ENCODE assay signal across 1 cellular context in the genomic region with DNA sequence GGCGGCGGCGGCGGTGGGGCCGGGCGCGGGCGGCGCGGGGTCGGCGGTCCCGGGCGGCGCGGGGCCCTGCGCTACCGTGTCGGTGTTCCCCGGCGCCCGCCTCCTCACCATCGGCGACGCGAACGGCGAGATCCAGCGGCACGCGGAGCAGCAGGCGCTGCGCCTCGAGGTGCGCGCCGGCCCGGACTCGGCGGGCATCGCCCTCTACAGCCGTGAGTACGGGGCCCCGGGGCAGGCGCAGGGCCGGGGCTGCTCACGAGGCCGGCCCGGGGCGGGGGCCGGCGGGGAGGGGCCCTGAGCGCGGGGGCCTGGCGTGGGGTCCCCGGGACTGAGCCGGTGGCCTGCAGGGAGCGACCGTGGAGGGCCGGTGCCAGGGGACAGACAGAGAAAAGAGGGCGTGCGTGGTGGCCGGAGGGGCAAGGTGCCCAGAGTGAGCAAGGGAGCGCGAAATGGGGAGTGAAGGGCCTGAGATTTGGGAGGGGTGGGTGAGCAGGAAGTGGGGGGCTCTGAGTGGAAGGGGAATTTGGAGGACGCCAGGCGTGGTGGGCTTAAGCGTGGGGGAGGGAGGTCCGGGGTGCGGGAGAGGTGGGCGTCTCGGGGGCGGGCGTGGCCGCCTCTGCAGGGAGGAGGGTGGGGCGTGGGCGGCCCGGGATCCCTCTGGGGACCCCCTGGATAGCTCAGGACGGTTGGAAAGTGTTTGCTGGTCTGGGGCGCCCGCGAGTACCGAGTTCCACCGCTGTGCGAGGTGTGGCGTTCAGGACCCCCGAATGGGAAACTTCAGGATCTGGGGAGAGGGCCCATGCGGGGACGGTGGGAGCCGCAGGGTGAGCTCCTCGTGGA.
TF ChIP-seq lines count a peak whose summit lies in the region.

No MANE protein-coding gene starts in this region.

TF ChIP-seq in HEK293, 187 proteins besides CTCF, POLR2A, EP300 and RAD21 (continued from another document):
- TF ChIP-seq, protein P1, sequence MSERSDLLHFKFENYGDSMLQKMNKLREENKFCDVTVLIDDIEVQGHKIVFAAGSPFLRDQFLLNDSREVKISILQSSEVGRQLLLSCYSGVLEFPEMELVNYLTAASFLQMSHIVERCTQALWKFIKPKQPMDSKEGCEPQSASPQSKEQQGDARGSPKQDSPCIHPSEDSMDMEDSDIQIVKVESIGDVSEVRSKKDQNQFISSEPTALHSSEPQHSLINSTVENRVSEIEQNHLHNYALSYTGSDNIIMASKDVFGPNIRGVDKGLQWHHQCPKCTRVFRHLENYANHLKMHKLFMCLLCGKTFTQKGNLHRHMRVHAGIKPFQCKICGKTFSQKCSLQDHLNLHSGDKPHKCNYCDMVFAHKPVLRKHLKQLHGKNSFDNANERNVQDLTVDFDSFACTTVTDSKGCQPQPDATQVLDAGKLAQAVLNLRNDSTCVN (tag by site-specific recombination; optimal IDR thresholded peaks at IDR 0.05), result peak; percentile 42
- TF ChIP-seq SCRT1 (tag by site-specific recombination; IDR thresholded peaks at IDR 0.05; ENCODE audit: borderline replicate concordance) (no peak), KLF9 (tag by site-specific recombination; IDR thresholded peaks at IDR 0.05; ENCODE audit: low read depth) (peak; percentile 87), KLF7 (tag by site-specific recombination; IDR thresholded peaks at IDR 0.05; ENCODE audit: borderline replicate concordance) (peak; percentile 80)
- TF ChIP-seq, protein P2, sequence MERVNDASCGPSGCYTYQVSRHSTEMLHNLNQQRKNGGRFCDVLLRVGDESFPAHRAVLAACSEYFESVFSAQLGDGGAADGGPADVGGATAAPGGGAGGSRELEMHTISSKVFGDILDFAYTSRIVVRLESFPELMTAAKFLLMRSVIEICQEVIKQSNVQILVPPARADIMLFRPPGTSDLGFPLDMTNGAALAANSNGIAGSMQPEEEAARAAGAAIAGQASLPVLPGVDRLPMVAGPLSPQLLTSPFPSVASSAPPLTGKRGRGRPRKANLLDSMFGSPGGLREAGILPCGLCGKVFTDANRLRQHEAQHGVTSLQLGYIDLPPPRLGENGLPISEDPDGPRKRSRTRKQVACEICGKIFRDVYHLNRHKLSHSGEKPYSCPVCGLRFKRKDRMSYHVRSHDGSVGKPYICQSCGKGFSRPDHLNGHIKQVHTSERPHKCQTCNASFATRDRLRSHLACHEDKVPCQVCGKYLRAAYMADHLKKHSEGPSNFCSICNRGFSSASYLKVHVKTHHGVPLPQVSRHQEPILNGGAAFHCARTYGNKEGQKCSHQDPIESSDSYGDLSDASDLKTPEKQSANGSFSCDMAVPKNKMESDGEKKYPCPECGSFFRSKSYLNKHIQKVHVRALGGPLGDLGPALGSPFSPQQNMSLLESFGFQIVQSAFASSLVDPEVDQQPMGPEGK (tag by site-specific recombination; IDR thresholded peaks at IDR 0.05), result peak; percentile 91
- TF ChIP-seq, protein P3, sequence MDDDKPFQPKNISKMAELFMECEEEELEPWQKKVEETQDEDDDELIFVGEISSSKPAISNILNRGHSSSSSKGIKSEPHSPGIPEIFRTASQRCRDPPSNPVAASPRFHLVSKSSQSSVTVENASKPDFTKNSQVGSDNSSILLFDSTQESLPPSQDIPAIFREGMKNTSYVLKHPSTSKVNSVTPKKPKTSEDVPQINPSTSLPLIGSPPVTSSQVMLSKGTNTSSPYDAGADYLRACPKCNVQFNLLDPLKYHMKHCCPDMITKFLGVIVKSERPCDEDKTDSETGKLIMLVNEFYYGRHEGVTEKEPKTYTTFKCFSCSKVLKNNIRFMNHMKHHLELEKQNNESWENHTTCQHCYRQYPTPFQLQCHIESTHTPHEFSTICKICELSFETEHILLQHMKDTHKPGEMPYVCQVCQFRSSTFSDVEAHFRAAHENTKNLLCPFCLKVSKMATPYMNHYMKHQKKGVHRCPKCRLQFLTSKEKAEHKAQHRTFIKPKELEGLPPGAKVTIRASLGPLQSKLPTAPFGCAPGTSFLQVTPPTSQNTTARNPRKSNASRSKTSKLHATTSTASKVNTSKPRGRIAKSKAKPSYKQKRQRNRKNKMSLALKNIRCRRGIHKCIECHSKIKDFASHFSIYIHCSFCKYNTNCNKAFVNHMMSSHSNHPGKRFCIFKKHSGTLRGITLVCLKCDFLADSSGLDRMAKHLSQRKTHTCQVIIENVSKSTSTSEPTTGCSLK (tag by site-specific recombination; IDR thresholded peaks at IDR 0.05), result no peak
- TF ChIP-seq, protein P4, sequence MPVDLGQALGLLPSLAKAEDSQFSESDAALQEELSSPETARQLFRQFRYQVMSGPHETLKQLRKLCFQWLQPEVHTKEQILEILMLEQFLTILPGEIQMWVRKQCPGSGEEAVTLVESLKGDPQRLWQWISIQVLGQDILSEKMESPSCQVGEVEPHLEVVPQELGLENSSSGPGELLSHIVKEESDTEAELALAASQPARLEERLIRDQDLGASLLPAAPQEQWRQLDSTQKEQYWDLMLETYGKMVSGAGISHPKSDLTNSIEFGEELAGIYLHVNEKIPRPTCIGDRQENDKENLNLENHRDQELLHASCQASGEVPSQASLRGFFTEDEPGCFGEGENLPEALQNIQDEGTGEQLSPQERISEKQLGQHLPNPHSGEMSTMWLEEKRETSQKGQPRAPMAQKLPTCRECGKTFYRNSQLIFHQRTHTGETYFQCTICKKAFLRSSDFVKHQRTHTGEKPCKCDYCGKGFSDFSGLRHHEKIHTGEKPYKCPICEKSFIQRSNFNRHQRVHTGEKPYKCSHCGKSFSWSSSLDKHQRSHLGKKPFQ (tag by site-specific recombination; IDR thresholded peaks at IDR 0.05), result no peak
- TF ChIP-seq, protein P5, sequence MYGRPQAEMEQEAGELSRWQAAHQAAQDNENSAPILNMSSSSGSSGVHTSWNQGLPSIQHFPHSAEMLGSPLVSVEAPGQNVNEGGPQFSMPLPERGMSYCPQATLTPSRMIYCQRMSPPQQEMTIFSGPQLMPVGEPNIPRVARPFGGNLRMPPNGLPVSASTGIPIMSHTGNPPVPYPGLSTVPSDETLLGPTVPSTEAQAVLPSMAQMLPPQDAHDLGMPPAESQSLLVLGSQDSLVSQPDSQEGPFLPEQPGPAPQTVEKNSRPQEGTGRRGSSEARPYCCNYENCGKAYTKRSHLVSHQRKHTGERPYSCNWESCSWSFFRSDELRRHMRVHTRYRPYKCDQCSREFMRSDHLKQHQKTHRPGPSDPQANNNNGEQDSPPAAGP (tag by site-specific recombination; IDR thresholded peaks at IDR 0.05), result peak; percentile 41; the same call in 1 of the 2 replicates
- TF ChIP-seq, protein P6, sequence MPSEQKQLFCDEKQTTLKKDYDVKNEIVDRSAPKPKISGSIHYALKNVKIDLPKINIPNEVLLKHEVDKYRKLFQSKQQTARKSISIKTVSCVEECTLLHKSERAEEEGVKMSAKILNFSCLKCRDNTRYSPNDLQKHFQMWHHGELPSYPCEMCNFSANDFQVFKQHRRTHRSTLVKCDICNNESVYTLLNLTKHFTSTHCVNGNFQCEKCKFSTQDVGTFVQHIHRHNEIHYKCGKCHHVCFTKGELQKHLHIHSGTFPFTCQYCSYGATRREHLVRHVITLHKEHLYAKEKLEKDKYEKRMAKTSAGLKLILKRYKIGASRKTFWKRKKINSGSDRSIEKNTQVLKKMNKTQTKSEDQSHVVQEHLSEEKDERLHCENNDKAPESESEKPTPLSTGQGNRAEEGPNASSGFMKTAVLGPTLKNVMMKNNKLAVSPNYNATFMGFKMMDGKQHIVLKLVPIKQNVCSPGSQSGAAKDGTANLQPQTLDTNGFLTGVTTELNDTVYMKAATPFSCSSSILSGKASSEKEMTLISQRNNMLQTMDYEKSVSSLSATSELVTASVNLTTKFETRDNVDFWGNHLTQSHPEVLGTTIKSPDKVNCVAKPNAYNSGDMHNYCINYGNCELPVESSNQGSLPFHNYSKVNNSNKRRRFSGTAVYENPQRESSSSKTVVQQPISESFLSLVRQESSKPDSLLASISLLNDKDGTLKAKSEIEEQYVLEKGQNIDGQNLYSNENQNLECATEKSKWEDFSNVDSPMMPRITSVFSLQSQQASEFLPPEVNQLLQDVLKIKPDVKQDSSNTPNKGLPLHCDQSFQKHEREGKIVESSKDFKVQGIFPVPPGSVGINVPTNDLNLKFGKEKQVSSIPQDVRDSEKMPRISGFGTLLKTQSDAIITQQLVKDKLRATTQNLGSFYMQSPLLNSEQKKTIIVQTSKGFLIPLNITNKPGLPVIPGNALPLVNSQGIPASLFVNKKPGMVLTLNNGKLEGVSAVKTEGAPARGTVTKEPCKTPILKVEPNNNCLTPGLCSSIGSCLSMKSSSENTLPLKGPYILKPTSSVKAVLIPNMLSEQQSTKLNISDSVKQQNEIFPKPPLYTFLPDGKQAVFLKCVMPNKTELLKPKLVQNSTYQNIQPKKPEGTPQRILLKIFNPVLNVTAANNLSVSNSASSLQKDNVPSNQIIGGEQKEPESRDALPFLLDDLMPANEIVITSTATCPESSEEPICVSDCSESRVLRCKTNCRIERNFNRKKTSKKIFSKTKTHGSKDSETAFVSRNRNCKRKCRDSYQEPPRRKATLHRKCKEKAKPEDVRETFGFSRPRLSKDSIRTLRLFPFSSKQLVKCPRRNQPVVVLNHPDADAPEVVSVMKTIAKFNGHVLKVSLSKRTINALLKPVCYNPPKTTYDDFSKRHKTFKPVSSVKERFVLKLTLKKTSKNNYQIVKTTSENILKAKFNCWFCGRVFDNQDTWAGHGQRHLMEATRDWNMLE (tag by site-specific recombination; conservative IDR thresholded peaks at IDR 0.05; ENCODE audit: low read depth), result no peak
- TF ChIP-seq, protein P7, sequence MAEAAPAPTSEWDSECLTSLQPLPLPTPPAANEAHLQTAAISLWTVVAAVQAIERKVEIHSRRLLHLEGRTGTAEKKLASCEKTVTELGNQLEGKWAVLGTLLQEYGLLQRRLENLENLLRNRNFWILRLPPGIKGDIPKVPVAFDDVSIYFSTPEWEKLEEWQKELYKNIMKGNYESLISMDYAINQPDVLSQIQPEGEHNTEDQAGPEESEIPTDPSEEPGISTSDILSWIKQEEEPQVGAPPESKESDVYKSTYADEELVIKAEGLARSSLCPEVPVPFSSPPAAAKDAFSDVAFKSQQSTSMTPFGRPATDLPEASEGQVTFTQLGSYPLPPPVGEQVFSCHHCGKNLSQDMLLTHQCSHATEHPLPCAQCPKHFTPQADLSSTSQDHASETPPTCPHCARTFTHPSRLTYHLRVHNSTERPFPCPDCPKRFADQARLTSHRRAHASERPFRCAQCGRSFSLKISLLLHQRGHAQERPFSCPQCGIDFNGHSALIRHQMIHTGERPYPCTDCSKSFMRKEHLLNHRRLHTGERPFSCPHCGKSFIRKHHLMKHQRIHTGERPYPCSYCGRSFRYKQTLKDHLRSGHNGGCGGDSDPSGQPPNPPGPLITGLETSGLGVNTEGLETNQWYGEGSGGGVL (tag by site-specific recombination; IDR thresholded peaks at IDR 0.05), result peak; percentile 86
TF ChIP-seq in HEK293: peak in this region for 33.
